8 cellular contexts compared by ENCODE assay signal in genomic region chr4:89226665-89227572, GRCh38.
DNase-seq lines count a peak whose midpoint lies in the region; ATAC-seq, FAIRE-seq and TF ChIP-seq lines count a peak whose summit lies in the region.

No MANE protein-coding gene starts in this region.

- no peak overlapping the region for H3K4me3 ChIP-seq in A549

- CTCF ChIA-PET in A549 (lab: Yijun Ruan, JAX): interaction anchor here (0.7 to 3.9 kb wide), 21 partner anchors 8 to 558 kb away, joined by 3 to 27 read pairs (median 4); no protein-coding TSS in a partner anchor

- H3K9me3 ChIP-seq in A549: no peaks in the 10 kb centered on the region

- no peak for TF ChIP-seq POLR2A in A549 (IDR thresholded peaks at IDR 0.05; ENCODE audit: low read length)

- TF ChIP-seq EP300 in A549 (IDR thresholded peaks at IDR 0.05): no peak

- peak; percentile 91 to 92 for TF ChIP-seq RAD21 in A549 (conservative IDR thresholded peaks at IDR 0.05 in 1 of 2, IDR thresholded peaks at IDR 0.05 in 1 of 2)

- WGBS in A549 (ENCODE audit: missing lambda C conversion rate): 43% methylated on average over 9 of the region's 9 CpGs

- H3K4me1 ChIP-seq in A549: peaks cover 4% of the 10 kb centered on the region; the same call in 1 of the 3 replicates

- no peak for FAIRE-seq in A549 (lab: Jason Lieb, UNC)

- H3K27ac ChIP-seq in A549 (peak overlapping the region; percentile 51 to 60; a peak in 4 of 6 replicates), caudate nucleus (ENCODE audit: low read depth, low read length) (no peak overlapping the region)

- no peak overlapping the region for H3K4me2 ChIP-seq in A549

- TF ChIP-seq CTCF in A549 (IDR thresholded peaks at IDR 0.05): peak; percentile 77

- ATAC-seq in A549 (peak; percentile 99 to 100), GM18519 (IDR thresholded peaks at IDR 0.05; ENCODE audit: low FRiP score, unreplicated experiment) (peak; percentile 83), HG03060 (IDR thresholded peaks at IDR 0.05; ENCODE audit: low read depth, unreplicated experiment) (peak; percentile 71)

- POLR2A ChIA-PET in A549 (lab: Yijun Ruan, JAX): interaction anchor here (0.7 kb wide), 1 partner anchor 12 kb away, joined by 3 read pairs; no protein-coding TSS in a partner anchor

- DNase-seq in A549 (ENCODE audit: low read depth in 1 of 2, low spot score in 1 of 2) (peak; percentile 40 to 86), NCI-H2171 treated with DMSO at 0.1 percent for 48 hours (lab: John Stamatoyannopoulos, UW) (peak; percentile 64), caudate nucleus (lab: John Stamatoyannopoulos, UW) (peak in 59 of 61 donors; percentile 5 to 89 (median 41)), islet precursor cell (peak; percentile 90)
- peak; percentile 42 to 63 (median 52) for DNase-seq in activated CD4-positive, CD25-positive, alpha-beta regulatory T cell (lab: John Stamatoyannopoulos, UW)
- peak; percentile 48 to 54 for DNase-seq in stimulated activated CD4-positive, alpha-beta T cell treated with anti-CD3 and anti-CD28 coated beads, Interleukin-1b, Interleukin-23, amount 100 ng/mL, for 1 hour (ENCODE audit: low read depth in 2 of 2)

TF ChIP-seq in A549, 52 proteins besides CTCF, POLR2A, EP300 and RAD21:
- TF ChIP-seq MAX (IDR thresholded peaks at IDR 0.05) (0 out of 2 replicates have a peak, but pooled peaks have one; percentile 40), RARB (CRISPR knock-in tag; IDR thresholded peaks at IDR 0.05) (no peak), SMC3 (IDR thresholded peaks at IDR 0.05) (peak; percentile 91), HOXB13 (CRISPR knock-in tag; IDR thresholded peaks at IDR 0.05; ENCODE audit: low read depth) (no peak), RNF2 (IDR thresholded peaks at IDR 0.05; ENCODE audit: borderline replicate concordance, low read depth) (no peak), BHLHE40 (IDR thresholded peaks at IDR 0.05; ENCODE audit: low read depth, low read length) (no peak), SREBF2 (IDR thresholded peaks at IDR 0.05) (no peak)
